13 cellular contexts compared by ENCODE assay signal in genomic region chr10:117350905-117351304, GRCh38. TPM values are rescaled to one million over a fixed set of nuclear protein-coding genes. Genes with fewer than 3 reads are reported as not detected.
A peak's percentile ranks its signal among the peaks of the same experiment; 100 is the strongest.
DNase-seq lines count a peak whose midpoint lies in the region; ATAC-seq, FAIRE-seq and TF ChIP-seq lines count a peak whose summit lies in the region.
"Had no signal": no experiment of that assay in that cellular context is flagged by ENCODE, and none has a peak within 500 bp of the region (broad histone marks: within the 10 kb centered on the region; RNA-seq: fewer than 3 reads in every experiment).

No MANE protein-coding gene starts in this region.

- H3K9me3 ChIP-seq in endodermal cell (ENCODE audit: control insufficient read depth, low read length): no peaks in the 10 kb centered on the region
- H3K9me3 ChIP-seq: esophagus squamous epithelium had no signal

- no peaks in the 10 kb centered on the region for H3K36me3 ChIP-seq in endodermal cell (ENCODE audit: control insufficient read depth, insufficient read depth, low read length)
- H3K36me3 ChIP-seq: esophagus squamous epithelium had no signal

- no peaks in the 10 kb centered on the region for H3K27me3 ChIP-seq in endodermal cell (ENCODE audit: control insufficient read depth, insufficient read depth, low read length, poor library complexity, severe bottlenecking)
- H3K27me3 ChIP-seq: esophagus squamous epithelium had no signal

- no peak overlapping the region for H3K4me3 ChIP-seq in endodermal cell (ENCODE audit: low read length)
- H3K4me3 ChIP-seq: esophagus squamous epithelium had no signal

- no peak for TF ChIP-seq CTCF in GM10248 (IDR thresholded peaks at IDR 0.05; ENCODE audit: control extremely low read depth, extremely low read depth, low read depth, missing control alignments)
- TF ChIP-seq CTCF in endodermal cell (conservative IDR thresholded peaks at IDR 0.05): no peak
- no peak for TF ChIP-seq CTCF in mesothelial cell of epicardium (IDR thresholded peaks at IDR 0.05; ENCODE audit: unreplicated experiment)

- no peaks in the 10 kb centered on the region for H3K36me3 Mint-ChIP-seq in activated T-cell treated with anti-CD3 and anti-CD28 coated beads, Interleukin-2, amount 50 U/mL, for 72 hours (ENCODE audit: insufficient read depth in 2 of 2)
- H3K36me3 Mint-ChIP-seq in endodermal cell (ENCODE audit: low read depth): peaks cover 5% of the 10 kb centered on the region
- H3K36me3 Mint-ChIP-seq in mesothelial cell of epicardium: no peaks in the 10 kb centered on the region
- H3K36me3 Mint-ChIP-seq: natural killer cell treated with Interleukin-12 subunit alpha and Interleukin-12 subunit beta and Interleukin-15 and Interleukin-18, amount 100 ng/mL, for 72 hours had no signal

- POLR2A ChIA-PET in GM10248 (lab: Yijun Ruan, JAX): no interaction called here

- H3K27ac ChIP-seq in endodermal cell (ENCODE audit: low read depth, low read length): no peak overlapping the region
- H3K27ac ChIP-seq: esophagus squamous epithelium had no signal

- H3K27ac Mint-ChIP-seq in activated T-cell treated with anti-CD3 and anti-CD28 coated beads, Interleukin-2, amount 50 U/mL, for 72 hours: no peak overlapping the region
- H3K27ac Mint-ChIP-seq in endodermal cell (no peak overlapping the region), mesothelial cell of epicardium (no peak overlapping the region)
- H3K27ac Mint-ChIP-seq: brain; natural killer cell treated with Interleukin-12 subunit alpha and Interleukin-12 subunit beta and Interleukin-15 and Interleukin-18, amount 100 ng/mL, for 72 hours had no signal

- ATAC-seq in GM19397 (IDR thresholded peaks at IDR 0.05; ENCODE audit: unreplicated experiment) (peak; percentile 57), HG02852 (IDR thresholded peaks at IDR 0.05; ENCODE audit: unreplicated experiment) (peak; percentile 87), HG03575 (IDR thresholded peaks at IDR 0.05; ENCODE audit: extremely low read depth, insufficient number of reproducible peaks, low FRiP score, unreplicated experiment) (peak; percentile 61)
- no peak for ATAC-seq in activated T-cell treated with anti-CD3 and anti-CD28 coated beads, Interleukin-2, amount 50 U/mL, for 72 hours (replicated peaks in 1 of 2)
- ATAC-seq: natural killer cell treated with Interleukin-12 subunit alpha and Interleukin-12 subunit beta and Interleukin-15 and Interleukin-18, amount 100 ng/mL, for 72 hours had no signal

- no peaks in the 10 kb centered on the region for H3K27me3 Mint-ChIP-seq in activated T-cell treated with anti-CD3 and anti-CD28 coated beads, Interleukin-2, amount 50 U/mL, for 72 hours (ENCODE audit: low read depth)
- H3K27me3 Mint-ChIP-seq in endodermal cell (ENCODE audit: insufficient read depth): no peaks in the 10 kb centered on the region
- no peaks in the 10 kb centered on the region for H3K27me3 Mint-ChIP-seq in mesothelial cell of epicardium (ENCODE audit: low read depth)
- H3K27me3 Mint-ChIP-seq: brain; natural killer cell treated with Interleukin-12 subunit alpha and Interleukin-12 subunit beta and Interleukin-15 and Interleukin-18, amount 100 ng/mL, for 72 hours had no signal

- H3K4me3 Mint-ChIP-seq in activated T-cell treated with anti-CD3 and anti-CD28 coated beads, Interleukin-2, amount 50 U/mL, for 72 hours: no peak overlapping the region
- H3K4me3 Mint-ChIP-seq in endodermal cell: no peak overlapping the region
- H3K4me3 Mint-ChIP-seq in mesothelial cell of epicardium: no peak overlapping the region
- H3K4me3 Mint-ChIP-seq: brain; natural killer cell treated with Interleukin-12 subunit alpha and Interleukin-12 subunit beta and Interleukin-15 and Interleukin-18, amount 100 ng/mL, for 72 hours had no signal

- no peaks in the 10 kb centered on the region for H3K4me1 ChIP-seq in endodermal cell (ENCODE audit: control insufficient read depth, insufficient read depth, low read length)

- DNase-seq in GM10248 (ENCODE audit: extremely low spot score) (peak; percentile 14), frontal cortex (ENCODE audit: low spot score in 2 of 2) (no peak), endodermal cell (no peak), mesothelial cell of epicardium (ENCODE audit: low spot score in 2 of 2, unreplicated experiment in 2 of 2) (no peak)
- no peak for DNase-seq in activated T-cell treated with anti-CD3 and anti-CD28 coated beads, Interleukin-2, amount 50 U/mL, for 72 hours
- DNase-seq: esophagus squamous epithelium, T-helper 2 cell had no signal

- 94 to 100% methylated on average over 1 to 3 of the region's 3 CpGs for WGBS in endodermal cell (ENCODE audit: insufficient coverage in 1 of 2, insufficient read length in 1 of 2), 2 experiments

- H3K9me3 Mint-ChIP-seq in activated T-cell treated with anti-CD3 and anti-CD28 coated beads, Interleukin-2, amount 50 U/mL, for 72 hours: no peaks in the 10 kb centered on the region
- no peaks in the 10 kb centered on the region for H3K9me3 Mint-ChIP-seq in endodermal cell
- H3K9me3 Mint-ChIP-seq in mesothelial cell of epicardium: no peaks in the 10 kb centered on the region
- H3K9me3 Mint-ChIP-seq: brain; natural killer cell treated with Interleukin-12 subunit alpha and Interleukin-12 subunit beta and Interleukin-15 and Interleukin-18, amount 100 ng/mL, for 72 hours had no signal

- H3K4me1 Mint-ChIP-seq in activated T-cell treated with anti-CD3 and anti-CD28 coated beads, Interleukin-2, amount 50 U/mL, for 72 hours (ENCODE audit: low read depth): peaks cover 43% of the 10 kb centered on the region
- H3K4me1 Mint-ChIP-seq in endodermal cell (peaks cover 43% of the 10 kb centered on the region), mesothelial cell of epicardium (peaks cover 2% of the 10 kb centered on the region)

- CTCF ChIA-PET in GM10248 (lab: Yijun Ruan, JAX): interaction anchor here (1.4 to 1.5 kb wide), 2 partner anchors 9 to 15 kb away, joined by 3 read pairs; no protein-coding TSS in a partner anchor

- H3K9ac ChIP-seq in endodermal cell (ENCODE audit: extremely low read depth, low read length, poor library complexity, severe bottlenecking): no peak overlapping the region

- no peak for FAIRE-seq in frontal cortex (lab: Jason Lieb, UNC)
- FAIRE-seq: islet of Langerhans had no signal

RNA-seq across cellular contexts. Expression of gene PDZD8, which starts 24.3 kb away (rescaled TPM):
- total RNA-seq in activated T-cell treated with anti-CD3 and anti-CD28 coated beads, Interleukin-2, amount 50 U/mL, for 72 hours: 10 to 100 TPM; 16.3 to 18.3 TPM
- total RNA-seq in frontal cortex: 22.0 TPM
- 10 to 100 TPM; 53.3 to 60.1 TPM for total RNA-seq in endodermal cell
- polyA plus RNA-seq in endodermal cell (2013, experiment 1 of 2): 21.5 TPM
- polyA plus RNA-seq in endodermal cell (2013, experiment 2 of 2): 19.2 TPM
- 26.3 to 29.2 TPM (median 27.3 TPM) in 3 replicates for total RNA-seq in mesothelial cell of epicardium

Comparison
In these comparisons a context has a peak if more than half of its experiments do, and no peak if none do; other contexts are left out.
1. ATAC-seq: peak in GM19397 (single experiment), HG02852 (single experiment) and HG03575 (single experiment); none in activated T-cell treated with anti-CD3 and anti-CD28 coated beads, Interleukin-2, amount 50 U/mL, for 72 hours (0 of 2).